37 cellular contexts compared by ENCODE assay signal in genomic region chr11:4921796-4922195, GRCh38. TPM values are rescaled to one million over a fixed set of nuclear protein-coding genes. Genes with fewer than 3 reads are reported as not detected.
"Had no signal": no experiment of that assay in that cellular context is flagged by ENCODE, and none has a peak within 500 bp of the region (broad histone marks: within the 10 kb centered on the region; RNA-seq: fewer than 3 reads in every experiment).

No MANE protein-coding gene starts in this region.

- H3K9me3 Mint-ChIP-seq: activated CD4-positive, alpha-beta memory T cell treated with anti-CD3 and anti-CD28 coated beads for 36 hours; activated naive CD4-positive, alpha-beta T cell treated with anti-CD3 and anti-CD28 coated beads for 36 hours; activated naive CD8-positive, alpha-beta T cell treated with anti-CD3 and anti-CD28 coated beads, Interleukin-2, amount 50 U/mL, for 24 hours; activated T-cell treated with anti-CD3 and anti-CD28 coated beads, Interleukin-2, amount 50 U/mL, for 4 hours; activated T-helper 1 cell treated with anti-CD3 and anti-CD28 coated beads, Interleukin-12 subunit alpha, Interleukin-12 subunit beta, Interleukin-2, Interleukin-4 antibody, amounts not matched to agents 30 ng/mL and 10 ng/mL and 1 ng/mL, durations not matched to agents 14 hours and 24 hours and 36 hours; T-helper 1 cell treated with Interleukin-12 subunit alpha and Interleukin-12 subunit beta and Interleukin-4 antibody, amounts not matched to agents 30 μg/mL and 1 μg/mL, for 36 hours; T-helper 2 cell treated with Interferon-gamma antibody and Interleukin-4, amounts not matched to agents 5 μg/mL and 100 μg/mL, for 36 hours; WTC11 had no signal

- H3K9ac ChIP-seq: SK-N-SH had no signal

- H3K4me2 ChIP-seq: SK-N-SH had no signal

- H3K27me3 Mint-ChIP-seq: activated naive CD8-positive, alpha-beta T cell treated with anti-CD3 and anti-CD28 coated beads, Interleukin-2, amount 50 U/mL, for 24 hours had no signal

- H3K4me3 Mint-ChIP-seq: activated CD4-positive, alpha-beta memory T cell treated with anti-CD3 and anti-CD28 coated beads for 36 hours; activated CD4-positive, alpha-beta T cell treated with anti-CD3 and anti-CD28 coated beads for 36 hours; activated naive CD4-positive, alpha-beta T cell treated with anti-CD3 and anti-CD28 coated beads for 36 hours; activated naive CD8-positive, alpha-beta T cell treated with anti-CD3 and anti-CD28 coated beads, Interleukin-2, amount 50 U/mL, for 24 hours; activated T-cell treated with anti-CD3 and anti-CD28 coated beads, Interleukin-2, amount 50 U/mL, for 4 hours; activated T-helper 1 cell treated with anti-CD3 and anti-CD28 coated beads, Interleukin-12 subunit alpha, Interleukin-12 subunit beta, Interleukin-2, Interleukin-4 antibody, amounts not matched to agents 30 ng/mL and 10 ng/mL and 1 ng/mL, durations not matched to agents 14 hours and 24 hours and 36 hours; T-helper 1 cell treated with Interleukin-12 subunit alpha and Interleukin-12 subunit beta and Interleukin-4 antibody, amounts not matched to agents 30 μg/mL and 1 μg/mL, for 36 hours; T-helper 2 cell treated with Interferon-gamma antibody and Interleukin-4, amounts not matched to agents 5 μg/mL and 100 μg/mL, for 36 hours; WTC11 had no signal

- H3K4me1 Mint-ChIP-seq: activated CD4-positive, alpha-beta T cell treated with anti-CD3 and anti-CD28 coated beads for 36 hours; activated naive CD8-positive, alpha-beta T cell treated with anti-CD3 and anti-CD28 coated beads, Interleukin-2, amount 50 U/mL, for 24 hours; WTC11 had no signal

- H3K36me3 Mint-ChIP-seq: activated CD4-positive, alpha-beta memory T cell treated with anti-CD3 and anti-CD28 coated beads for 36 hours; activated naive CD4-positive, alpha-beta T cell treated with anti-CD3 and anti-CD28 coated beads, Interleukin-2, amount 50 U/mL, for 72 hours; WTC11 had no signal

- H3K36me3 ChIP-seq: brain microvascular endothelial cell, MG63, Peyer's patch, SJSA1 had no signal

- H3K27ac ChIP-seq: brain microvascular endothelial cell, Peyer's patch, SJSA1 had no signal

- H3K4me3 ChIP-seq: MG63, Peyer's patch, SJSA1 had no signal

- H3K9me3 ChIP-seq: MG63, Peyer's patch, SJSA1, SK-N-SH had no signal

- H3K27ac Mint-ChIP-seq: activated CD4-positive, alpha-beta memory T cell treated with anti-CD3 and anti-CD28 coated beads for 36 hours; activated CD4-positive, alpha-beta T cell treated with anti-CD3 and anti-CD28 coated beads for 36 hours; activated naive CD4-positive, alpha-beta T cell treated with anti-CD3 and anti-CD28 coated beads for 36 hours; activated naive CD4-positive, alpha-beta T cell treated with anti-CD3 and anti-CD28 coated beads, Interleukin-2, amount 50 U/mL, for 72 hours; activated naive CD8-positive, alpha-beta T cell treated with anti-CD3 and anti-CD28 coated beads, Interleukin-2, amount 50 U/mL, for 24 hours; activated T-helper 1 cell treated with anti-CD3 and anti-CD28 coated beads, Interleukin-12 subunit alpha, Interleukin-12 subunit beta, Interleukin-2, Interleukin-4 antibody, amounts not matched to agents 30 ng/mL and 10 ng/mL and 1 ng/mL, durations not matched to agents 14 hours and 24 hours and 36 hours; T-helper 1 cell treated with Interleukin-12 subunit alpha and Interleukin-12 subunit beta and Interleukin-4 antibody, amounts not matched to agents 30 μg/mL and 1 μg/mL, for 36 hours; T-helper 2 cell treated with Interferon-gamma antibody and Interleukin-4, amounts not matched to agents 5 μg/mL and 100 μg/mL, for 36 hours; WTC11 had no signal

- H3K27me3 ChIP-seq: brain microvascular endothelial cell, MG63, Peyer's patch had no signal

- DNase-seq: activated CD4-positive, alpha-beta memory T cell treated with anti-CD3 and anti-CD28 coated beads for 36 hours; activated CD4-positive, alpha-beta T cell treated with anti-CD3 and anti-CD28 coated beads for 36 hours; activated CD4-positive, alpha-beta T cell treated with anti-CD3 and anti-CD28 coated beads, Interleukin-2, amount 50 U/mL, for 1 hour; activated CD8-positive, alpha-beta memory T cell treated with anti-CD3 and anti-CD28 coated beads, Interleukin-2, amount 50 U/mL, for 4 hours; activated gamma-delta T cell treated with Interleukin-2 at 50 U/mL for 16 hours; activated naive CD4-positive, alpha-beta T cell treated with anti-CD3 and anti-CD28 coated beads for 36 hours; activated naive CD8-positive, alpha-beta T cell treated with anti-CD3 and anti-CD28 coated beads, Interleukin-2, amount 50 U/mL, for 24 hours; activated T-cell treated with anti-CD3 and anti-CD28 coated beads for 4 hours; activated T-cell treated with anti-CD3 and anti-CD28 coated beads, Interleukin-2, amount 50 U/mL, for 4 hours; anterior cingulate cortex; brain microvascular endothelial cell; Karpas-422; KBM-7; MG63; NCI-H1048; NCI-H1105 treated with DMSO at 0.1 percent for 48 hours; NCI-H1436; NCI-H1694; NCI-H1930; NCI-H2081 treated with DMSO at 0.1 percent for 48 hours; NCI-H226; NCI-H446 treated with DMSO at 0.1 percent for 48 hours; NCI-H524 treated with DMSO at 0.1 percent for 48 hours; NCI-H748 treated with DMSO at 0.1 percent for 48 hours; NK-92 treated with Interleukin-12 subunit alpha and Interleukin-12 subunit beta, amount 100 ng/mL, for 24 hours; PC-3; Peyer's patch; RPMI8226; SHP77 treated with DMSO at 0.1 percent for 48 hours; SK-N-SH had no signal

- H3K4me1 ChIP-seq: Peyer's patch, SJSA1 had no signal

RNA-seq across cellular contexts. Expression of gene OR51G1, which starts 2.3 kb away (rescaled TPM):
- total RNA-seq: activated CD4-positive, alpha-beta memory T cell treated with anti-CD3 and anti-CD28 coated beads for 36 hours; activated CD4-positive, alpha-beta T cell treated with anti-CD3 and anti-CD28 coated beads for 36 hours; activated naive CD4-positive, alpha-beta T cell treated with anti-CD3 and anti-CD28 coated beads for 36 hours; activated naive CD4-positive, alpha-beta T cell treated with anti-CD3 and anti-CD28 coated beads, Interleukin-2, amount 50 U/mL, for 72 hours; activated T-cell treated with anti-CD3 and anti-CD28 coated beads, Interleukin-2, amount 50 U/mL, for 4 hours; activated T-helper 1 cell treated with anti-CD3 and anti-CD28 coated beads, Interleukin-12 subunit alpha, Interleukin-12 subunit beta, Interleukin-2, Interleukin-4 antibody, amounts not matched to agents 30 ng/mL and 10 ng/mL and 1 ng/mL, durations not matched to agents 14 hours and 24 hours and 36 hours; cardiac septum; PC-3; Peyer's patch; SJSA1; WTC11 had no signal
- polyA plus RNA-seq: SK-N-SH had no signal

RNA-seq across cellular contexts. Expression of gene OR51G2, which starts 2.6 kb away (rescaled TPM):
- total RNA-seq: activated CD4-positive, alpha-beta memory T cell treated with anti-CD3 and anti-CD28 coated beads for 36 hours; activated CD4-positive, alpha-beta T cell treated with anti-CD3 and anti-CD28 coated beads for 36 hours; activated naive CD4-positive, alpha-beta T cell treated with anti-CD3 and anti-CD28 coated beads for 36 hours; activated naive CD4-positive, alpha-beta T cell treated with anti-CD3 and anti-CD28 coated beads, Interleukin-2, amount 50 U/mL, for 72 hours; activated T-cell treated with anti-CD3 and anti-CD28 coated beads, Interleukin-2, amount 50 U/mL, for 4 hours; activated T-helper 1 cell treated with anti-CD3 and anti-CD28 coated beads, Interleukin-12 subunit alpha, Interleukin-12 subunit beta, Interleukin-2, Interleukin-4 antibody, amounts not matched to agents 30 ng/mL and 10 ng/mL and 1 ng/mL, durations not matched to agents 14 hours and 24 hours and 36 hours; cardiac septum; PC-3; Peyer's patch; SJSA1; WTC11 had no signal
- polyA plus RNA-seq: SK-N-SH had no signal

RNA-seq across cellular contexts. Expression of gene OR51A7, which starts 18.2 kb away (rescaled TPM):
- total RNA-seq: activated CD4-positive, alpha-beta memory T cell treated with anti-CD3 and anti-CD28 coated beads for 36 hours; activated CD4-positive, alpha-beta T cell treated with anti-CD3 and anti-CD28 coated beads for 36 hours; activated naive CD4-positive, alpha-beta T cell treated with anti-CD3 and anti-CD28 coated beads for 36 hours; activated naive CD4-positive, alpha-beta T cell treated with anti-CD3 and anti-CD28 coated beads, Interleukin-2, amount 50 U/mL, for 72 hours; activated T-cell treated with anti-CD3 and anti-CD28 coated beads, Interleukin-2, amount 50 U/mL, for 4 hours; activated T-helper 1 cell treated with anti-CD3 and anti-CD28 coated beads, Interleukin-12 subunit alpha, Interleukin-12 subunit beta, Interleukin-2, Interleukin-4 antibody, amounts not matched to agents 30 ng/mL and 10 ng/mL and 1 ng/mL, durations not matched to agents 14 hours and 24 hours and 36 hours; cardiac septum; PC-3; Peyer's patch; SJSA1; WTC11 had no signal
- polyA plus RNA-seq: SK-N-SH had no signal

RNA-seq across cellular contexts. Expression of gene OR51A4, which starts 25.6 kb away (rescaled TPM):
- total RNA-seq: activated CD4-positive, alpha-beta memory T cell treated with anti-CD3 and anti-CD28 coated beads for 36 hours; activated CD4-positive, alpha-beta T cell treated with anti-CD3 and anti-CD28 coated beads for 36 hours; activated naive CD4-positive, alpha-beta T cell treated with anti-CD3 and anti-CD28 coated beads for 36 hours; activated naive CD4-positive, alpha-beta T cell treated with anti-CD3 and anti-CD28 coated beads, Interleukin-2, amount 50 U/mL, for 72 hours; activated T-cell treated with anti-CD3 and anti-CD28 coated beads, Interleukin-2, amount 50 U/mL, for 4 hours; activated T-helper 1 cell treated with anti-CD3 and anti-CD28 coated beads, Interleukin-12 subunit alpha, Interleukin-12 subunit beta, Interleukin-2, Interleukin-4 antibody, amounts not matched to agents 30 ng/mL and 10 ng/mL and 1 ng/mL, durations not matched to agents 14 hours and 24 hours and 36 hours; cardiac septum; PC-3; Peyer's patch; SJSA1; WTC11 had no signal
- polyA plus RNA-seq: SK-N-SH had no signal

RNA-seq across cellular contexts. Expression of gene OR51A2, which starts 33.7 kb away (rescaled TPM):
- total RNA-seq: activated CD4-positive, alpha-beta memory T cell treated with anti-CD3 and anti-CD28 coated beads for 36 hours; activated CD4-positive, alpha-beta T cell treated with anti-CD3 and anti-CD28 coated beads for 36 hours; activated naive CD4-positive, alpha-beta T cell treated with anti-CD3 and anti-CD28 coated beads for 36 hours; activated naive CD4-positive, alpha-beta T cell treated with anti-CD3 and anti-CD28 coated beads, Interleukin-2, amount 50 U/mL, for 72 hours; activated T-cell treated with anti-CD3 and anti-CD28 coated beads, Interleukin-2, amount 50 U/mL, for 4 hours; activated T-helper 1 cell treated with anti-CD3 and anti-CD28 coated beads, Interleukin-12 subunit alpha, Interleukin-12 subunit beta, Interleukin-2, Interleukin-4 antibody, amounts not matched to agents 30 ng/mL and 10 ng/mL and 1 ng/mL, durations not matched to agents 14 hours and 24 hours and 36 hours; cardiac septum; PC-3; Peyer's patch; SJSA1; WTC11 had no signal
- polyA plus RNA-seq: SK-N-SH had no signal
